13 cellular contexts compared by ENCODE assay signal in the genomic region with DNA sequence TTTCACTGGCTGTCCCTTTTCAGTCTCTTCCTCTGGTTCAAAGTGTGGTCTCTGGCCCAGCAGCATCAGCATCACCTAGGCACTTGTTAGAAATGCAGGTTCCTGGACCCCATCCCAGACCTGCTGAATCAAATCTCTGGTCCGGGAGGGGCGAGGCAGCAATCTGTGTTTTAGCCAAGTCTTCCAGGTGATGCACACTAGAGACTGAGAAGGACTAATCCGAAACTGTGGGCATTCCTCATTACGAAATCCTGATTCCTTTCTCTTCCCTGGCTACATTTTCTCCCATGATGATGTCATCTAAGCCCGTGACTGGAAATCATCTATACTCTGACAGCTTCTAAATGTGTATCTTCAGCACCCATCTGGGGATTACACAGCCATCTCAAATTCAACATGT. TPM values are rescaled to one million over a fixed set of nuclear protein-coding genes. Genes with fewer than 3 reads are reported as not detected.
DNase-seq lines count a peak whose midpoint lies in the region; TF ChIP-seq lines count a peak whose summit lies in the region.
"Had no signal": no experiment of that assay in that cellular context is flagged by ENCODE, and none has a peak within 500 bp of the region (broad histone marks: within the 10 kb centered on the region; RNA-seq: fewer than 3 reads in every experiment).

No MANE protein-coding gene starts in this region.

- H3K9me3 ChIP-seq in HEK293 (ENCODE audit: control insufficient read depth, insufficient read depth, low read depth, low read length) (no peaks in the 10 kb centered on the region), mesenchymal stem cell (ENCODE audit: control insufficient read depth, low read length) (no peaks in the 10 kb centered on the region)
- H3K9me3 ChIP-seq: ovary had no signal

- H4K91ac ChIP-seq in mesenchymal stem cell (ENCODE audit: low read length), result no peak overlapping the region

- no peak overlapping the region for H3K18ac ChIP-seq in mesenchymal stem cell (ENCODE audit: low read depth in 1 of 2, low read length in 2 of 2)

- no peak overlapping the region for H3K27ac Mint-ChIP-seq in T-helper 2 cell treated with Interferon-gamma antibody and Interleukin-4, amounts not matched to agents 5 μg/mL and 100 μg/mL, for 36 hours
- H3K27ac Mint-ChIP-seq: stimulated activated naive CD8-positive, alpha-beta T cell treated with anti-CD3 and anti-CD28 coated beads, Interleukin-15, Interleukin-2, amounts not matched to agents 100 ng/mL and 50 ng/mL, for 24 hours had no signal

- no peak overlapping the region for H2BK15ac ChIP-seq in mesenchymal stem cell (ENCODE audit: low read depth, poor library complexity, severe bottlenecking)

- H3K27me3 Mint-ChIP-seq in T-helper 2 cell treated with Interferon-gamma antibody and Interleukin-4, amounts not matched to agents 5 μg/mL and 100 μg/mL, for 36 hours (ENCODE audit: low read depth), result peaks cover 3% of the 10 kb centered on the region
- H3K27me3 Mint-ChIP-seq: CD4-positive, CD25-positive, alpha-beta regulatory T cell; stimulated activated naive CD8-positive, alpha-beta T cell treated with anti-CD3 and anti-CD28 coated beads, Interleukin-15, Interleukin-2, amounts not matched to agents 100 ng/mL and 50 ng/mL, for 24 hours had no signal

- H3K9ac ChIP-seq in mesenchymal stem cell (ENCODE audit: low read length), result peak overlapping the region; percentile 7

- H3K4me2 ChIP-seq in mesenchymal stem cell (ENCODE audit: low read length, poor library complexity, severe bottlenecking), result no peak overlapping the region

- POLR2A ChIA-PET in HEK293 (lab: Yijun Ruan, JAX), result interaction anchor here (0.5 kb wide), 1 partner anchor 556 kb away, joined by 3 read pairs; no protein-coding TSS in a partner anchor

- H3K36me3 ChIP-seq in HEK293 (ENCODE audit: control insufficient read depth in 2 of 2, insufficient read depth in 1 of 2, low read length in 2 of 2) (no peaks in the 10 kb centered on the region), mesenchymal stem cell (ENCODE audit: control insufficient read depth in 1 of 2, insufficient read depth in 2 of 2, low read depth in 1 of 2, low read length in 2 of 2) (no peaks in the 10 kb centered on the region)
- H3K36me3 ChIP-seq: ovary had no signal

- no peaks in the 10 kb centered on the region for H3K36me3 Mint-ChIP-seq in T-helper 2 cell treated with Interferon-gamma antibody and Interleukin-4, amounts not matched to agents 5 μg/mL and 100 μg/mL, for 36 hours (ENCODE audit: low read depth)
- H3K36me3 Mint-ChIP-seq: CD4-positive, CD25-positive, alpha-beta regulatory T cell had no signal

- no peak overlapping the region for H3K14ac ChIP-seq in mesenchymal stem cell (ENCODE audit: low read length in 2 of 2)

- CTCF ChIA-PET in HEK293 (lab: Yijun Ruan, JAX), result no interaction called here

- no peak overlapping the region for H2BK12ac ChIP-seq in mesenchymal stem cell (ENCODE audit: low read length in 2 of 2)

- H3K4me3 ChIP-seq in HEK293 (ENCODE audit: low read depth, low read length) (no peak overlapping the region), mesenchymal stem cell (ENCODE audit: insufficient read depth in 1 of 2, low read depth in 1 of 2, low read length in 2 of 2) (peak overlapping the region in 1 of 2 experiments; percentile 22)
- H3K4me3 ChIP-seq: lung, ovary had no signal

- no peak overlapping the region for H2BK120ac ChIP-seq in mesenchymal stem cell (ENCODE audit: low read depth, low read length)

- peaks cover 40% of the 10 kb centered on the region for H3K4me1 Mint-ChIP-seq in T-helper 2 cell treated with Interferon-gamma antibody and Interleukin-4, amounts not matched to agents 5 μg/mL and 100 μg/mL, for 36 hours (ENCODE audit: low read depth)

- peaks cover 0 to 14% of the 10 kb centered on the region in 2 experiments for H3K27me3 ChIP-seq in mesenchymal stem cell (ENCODE audit: control insufficient read depth in 1 of 2, insufficient read depth in 1 of 2, low read length in 2 of 2)
- H3K27me3 ChIP-seq: ovary had no signal

- DNase-seq in AG20443 (ENCODE audit: low spot score), result peak; percentile 52
- peak; percentile 63 for DNase-seq in mesenchymal stem cell
- DNase-seq in activated CD4-positive, CD25-positive, alpha-beta regulatory T cell treated with anti-CD3 and anti-CD28 coated beads, Interleukin-2, amount 50 U/mL, for 72 hours, result no peak
- no peak for DNase-seq in DMS153 (lab: John Stamatoyannopoulos, UW)
- DNase-seq in T-helper 2 cell treated with Interferon-gamma antibody and Interleukin-4, amounts not matched to agents 5 μg/mL and 100 μg/mL, for 36 hours (ENCODE audit: low spot score), result no peak
- no peak for DNase-seq in HPDE6-E6E7 (ENCODE audit: extremely low spot score)
- DNase-seq: CD4-positive, CD25-positive, alpha-beta regulatory T cell; MM.1S; ovary had no signal

- H3K4me1 ChIP-seq in HEK293 (ENCODE audit: control insufficient read depth, insufficient read depth, low read length) (peaks cover 3% of the 10 kb centered on the region; the same call in 1 of the 2 replicates), mesenchymal stem cell (ENCODE audit: control insufficient read depth, insufficient read depth, low read depth, low read length) (no peaks in the 10 kb centered on the region)

- H4K8ac ChIP-seq in mesenchymal stem cell (ENCODE audit: low read length), result no peak overlapping the region

- H2BK5ac ChIP-seq in mesenchymal stem cell (ENCODE audit: low read depth, low read length, poor library complexity, severe bottlenecking), result no peak overlapping the region

- H3K79me1 ChIP-seq in mesenchymal stem cell (replicated peaks; ENCODE audit: low read length, poor library complexity, severe bottlenecking), result no peaks in the 10 kb centered on the region

- no peaks in the 10 kb centered on the region for H3K9me3 Mint-ChIP-seq in T-helper 2 cell treated with Interferon-gamma antibody and Interleukin-4, amounts not matched to agents 5 μg/mL and 100 μg/mL, for 36 hours
- H3K9me3 Mint-ChIP-seq: CD4-positive, CD25-positive, alpha-beta regulatory T cell; stimulated activated naive CD8-positive, alpha-beta T cell treated with anti-CD3 and anti-CD28 coated beads, Interleukin-15, Interleukin-2, amounts not matched to agents 100 ng/mL and 50 ng/mL, for 24 hours had no signal

- 82% methylated on average over 5 of the region's 5 CpGs for whole genome bisulfite sequencing in mesenchymal stem cell

- H3K4me3 Mint-ChIP-seq in T-helper 2 cell treated with Interferon-gamma antibody and Interleukin-4, amounts not matched to agents 5 μg/mL and 100 μg/mL, for 36 hours, result no peak overlapping the region
- H3K4me3 Mint-ChIP-seq: CD4-positive, CD25-positive, alpha-beta regulatory T cell; stimulated activated naive CD8-positive, alpha-beta T cell treated with anti-CD3 and anti-CD28 coated beads, Interleukin-15, Interleukin-2, amounts not matched to agents 100 ng/mL and 50 ng/mL, for 24 hours had no signal

- H2AK5ac ChIP-seq in mesenchymal stem cell (ENCODE audit: low read length, severe bottlenecking), result no peak overlapping the region

- no peak overlapping the region for H3K23ac ChIP-seq in mesenchymal stem cell (ENCODE audit: low read length in 2 of 2)

- TF ChIP-seq CTCF in HEK293 (tag by site-specific recombination; IDR thresholded peaks at IDR 0.05), result no peak

- no peak overlapping the region for H3K4ac ChIP-seq in mesenchymal stem cell (ENCODE audit: low read depth in 1 of 2, low read length in 2 of 2)

- H2AFZ ChIP-seq in mesenchymal stem cell (ENCODE audit: low read depth, low read length), result no peak overlapping the region

- no peak overlapping the region for H3K27ac ChIP-seq in HEK293 (ENCODE audit: extremely low read depth, low read depth, low read length)
- peak overlapping the region; percentile 58 for H3K27ac ChIP-seq in cingulate gyrus (ENCODE audit: low read depth, low read length)
- no peak overlapping the region for H3K27ac ChIP-seq in mesenchymal stem cell (ENCODE audit: low read length, poor library complexity, severe bottlenecking)
- H3K27ac ChIP-seq: ovary had no signal

TF ChIP-seq in HEK293, 187 proteins besides CTCF, POLR2A, EP300 and RAD21 (continues in another document):
- TF ChIP-seq SETDB1 (IDR thresholded peaks at IDR 0.05; ENCODE audit: insufficient read length, low read length) (no peak), SCRT2 (tag by site-specific recombination; IDR thresholded peaks at IDR 0.05) (no peak), ZNF623 (tag by site-specific recombination; IDR thresholded peaks at IDR 0.05) (no peak), ZNF423 (tag by site-specific recombination; IDR thresholded peaks at IDR 0.05) (no peak), ZNF571 (tag by site-specific recombination; IDR thresholded peaks at IDR 0.05) (no peak), ZBTB17 (tag by site-specific recombination; IDR thresholded peaks at IDR 0.05) (0 out of 2 replicates have a peak, but pooled peaks have one; percentile 11), ZSCAN23 (tag by site-specific recombination; IDR thresholded peaks at IDR 0.05) (no peak), ZNF335 (tag by site-specific recombination; conservative IDR thresholded peaks at IDR 0.05) (no peak), ZNF202 (tag by site-specific recombination; IDR thresholded peaks at IDR 0.05; ENCODE audit: borderline replicate concordance) (no peak)
- TF ChIP-seq, protein P1, sequence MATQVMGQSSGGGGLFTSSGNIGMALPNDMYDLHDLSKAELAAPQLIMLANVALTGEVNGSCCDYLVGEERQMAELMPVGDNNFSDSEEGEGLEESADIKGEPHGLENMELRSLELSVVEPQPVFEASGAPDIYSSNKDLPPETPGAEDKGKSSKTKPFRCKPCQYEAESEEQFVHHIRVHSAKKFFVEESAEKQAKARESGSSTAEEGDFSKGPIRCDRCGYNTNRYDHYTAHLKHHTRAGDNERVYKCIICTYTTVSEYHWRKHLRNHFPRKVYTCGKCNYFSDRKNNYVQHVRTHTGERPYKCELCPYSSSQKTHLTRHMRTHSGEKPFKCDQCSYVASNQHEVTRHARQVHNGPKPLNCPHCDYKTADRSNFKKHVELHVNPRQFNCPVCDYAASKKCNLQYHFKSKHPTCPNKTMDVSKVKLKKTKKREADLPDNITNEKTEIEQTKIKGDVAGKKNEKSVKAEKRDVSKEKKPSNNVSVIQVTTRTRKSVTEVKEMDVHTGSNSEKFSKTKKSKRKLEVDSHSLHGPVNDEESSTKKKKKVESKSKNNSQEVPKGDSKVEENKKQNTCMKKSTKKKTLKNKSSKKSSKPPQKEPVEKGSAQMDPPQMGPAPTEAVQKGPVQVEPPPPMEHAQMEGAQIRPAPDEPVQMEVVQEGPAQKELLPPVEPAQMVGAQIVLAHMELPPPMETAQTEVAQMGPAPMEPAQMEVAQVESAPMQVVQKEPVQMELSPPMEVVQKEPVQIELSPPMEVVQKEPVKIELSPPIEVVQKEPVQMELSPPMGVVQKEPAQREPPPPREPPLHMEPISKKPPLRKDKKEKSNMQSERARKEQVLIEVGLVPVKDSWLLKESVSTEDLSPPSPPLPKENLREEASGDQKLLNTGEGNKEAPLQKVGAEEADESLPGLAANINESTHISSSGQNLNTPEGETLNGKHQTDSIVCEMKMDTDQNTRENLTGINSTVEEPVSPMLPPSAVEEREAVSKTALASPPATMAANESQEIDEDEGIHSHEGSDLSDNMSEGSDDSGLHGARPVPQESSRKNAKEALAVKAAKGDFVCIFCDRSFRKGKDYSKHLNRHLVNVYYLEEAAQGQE (tag by site-specific recombination; IDR thresholded peaks at IDR 0.05), result no peak

RNA-seq across cellular contexts. Expression of a gene that starts 4.3 kb away (rescaled TPM):
- polyA plus RNA-seq in mesenchymal stem cell (2013, experiment 1 of 2), result 154 TPM
- 155 TPM for polyA plus RNA-seq in mesenchymal stem cell (2013, experiment 2 of 2)

RNA-seq across cellular contexts. Expression of a gene that starts 39.7 kb away (rescaled TPM):
- polyA plus RNA-seq in mesenchymal stem cell (2013, experiment 1 of 2), result not detected
- not detected for polyA plus RNA-seq in mesenchymal stem cell (2013, experiment 2 of 2)

Comparison
In these comparisons a context has a peak if more than half of its experiments do, and no peak if none do; other contexts are left out.
1. DNase-seq: peak in AG20443 (single experiment) and mesenchymal stem cell (single experiment); none in activated CD4-positive, CD25-positive, alpha-beta regulatory T cell treated with anti-CD3 and anti-CD28 coated beads, Interleukin-2, amount 50 U/mL, for 72 hours (single experiment), DMS153 (single experiment), T-helper 2 cell treated with Interferon-gamma antibody and Interleukin-4, amounts not matched to agents 5 μg/mL and 100 μg/mL, for 36 hours (single experiment) and HPDE6-E6E7 (single experiment).